8 cellular contexts compared by ENCODE assay signal in the genomic region with DNA sequence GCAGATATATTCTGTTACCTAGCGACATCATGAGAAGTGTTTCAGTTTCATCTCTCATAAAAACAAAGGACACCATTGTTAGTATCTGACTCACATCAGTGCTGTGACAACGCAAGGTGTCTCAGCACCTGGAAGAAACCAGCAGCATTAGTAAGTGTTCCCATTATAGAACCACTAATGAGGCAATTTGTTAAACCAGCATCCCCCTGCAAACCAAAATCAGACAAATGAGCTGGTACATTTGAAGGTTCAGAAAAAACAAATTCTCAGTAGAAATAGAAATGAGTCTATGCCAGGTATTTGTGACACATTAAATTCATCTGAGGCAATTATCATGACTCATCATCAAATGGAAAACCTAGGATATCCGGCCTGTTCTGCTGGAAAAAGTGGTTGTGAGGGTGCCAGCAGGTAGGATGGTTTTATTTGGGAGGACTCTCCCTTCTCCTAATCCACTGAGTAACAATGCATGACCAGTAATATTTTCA.
DNase-seq lines count a peak whose midpoint lies in the region; ATAC-seq and TF ChIP-seq lines count a peak whose summit lies in the region.

No MANE protein-coding gene starts in this region.

- H3K27me3 ChIP-seq in PC-9 (ENCODE audit: insufficient read depth, low read depth) (no peaks in the 10 kb centered on the region), osteoblast (ENCODE audit: insufficient read depth, low read length) (no peaks in the 10 kb centered on the region), ascending aorta (no peaks in the 10 kb centered on the region)

- peaks cover 4% of the 10 kb centered on the region for H3K4me1 Mint-ChIP-seq in progenitor cell of endocrine pancreas (ENCODE audit: low read depth)

- CTCF ChIA-PET in PC-9 (lab: Charles Lee): no interaction called here

- peak; percentile 20 to 31 for DNase-seq in activated CD4-positive, alpha-beta T cell treated with anti-CD3 and anti-CD28 coated beads for 4 hours
- DNase-seq in activated CD4-positive, alpha-beta T cell treated with anti-CD3 and anti-CD28 coated beads, Interleukin-2, amount 50 U/mL, for 48 hours: no peak
- DNase-seq in PC-9: peak; percentile 8 to 53
- peak; percentile 5 for DNase-seq in osteoblast (ENCODE audit: insufficient read length, low spot score, missing footprints)
- no peak for DNase-seq in ascending aorta (ENCODE audit: low spot score in 2 of 2)
- no peak for DNase-seq in progenitor cell of endocrine pancreas (ENCODE audit: low spot score, unreplicated experiment)
- DNase-seq in mucosa of gallbladder (ENCODE audit: low spot score): no peak

- POLR2A ChIA-PET in PC-9 (lab: Charles Lee; ENCODE audit: unreplicated experiment): no interaction called here

- H4K20me1 ChIP-seq in PC-9 (ENCODE audit: insufficient read depth) (no peaks in the 10 kb centered on the region), osteoblast (ENCODE audit: insufficient read depth, low read length) (no peaks in the 10 kb centered on the region)

- H3K27me3 Mint-ChIP-seq in progenitor cell of endocrine pancreas: no peaks in the 10 kb centered on the region

- H3K79me2 ChIP-seq in PC-9 (ENCODE audit: low read depth) (no peaks in the 10 kb centered on the region), osteoblast (ENCODE audit: insufficient read depth, low read length) (no peaks in the 10 kb centered on the region)

- no TSS peak for BruUV-seq in PC-9 (replicated peaks; lab: Mats Ljungman, UMichigan)

- H3K4me3 Mint-ChIP-seq in progenitor cell of endocrine pancreas (ENCODE audit: low read depth): no peak overlapping the region

- H3K9me2 ChIP-seq in PC-9 (ENCODE audit: insufficient read depth): no peaks in the 10 kb centered on the region; the same call in 1 of the 2 replicates

- H3K27ac Mint-ChIP-seq in progenitor cell of endocrine pancreas: no peak overlapping the region

- H3K4me1 ChIP-seq in PC-9 (replicated peaks; ENCODE audit: insufficient read depth) (peaks cover 18% of the 10 kb centered on the region), osteoblast (ENCODE audit: insufficient read depth, low read length) (peaks cover 8% of the 10 kb centered on the region), ascending aorta (no peaks in the 10 kb centered on the region)

- H2AFZ ChIP-seq in PC-9: 0 out of 2 replicates have a peak overlapping the region, but pooled peaks have one; percentile 1
- no peak overlapping the region for H2AFZ ChIP-seq in osteoblast (ENCODE audit: low read length)

- H3K9me3 ChIP-seq in PC-9 (ENCODE audit: insufficient read depth, low read depth) (no peaks in the 10 kb centered on the region; the same call in none of the 2 replicates), osteoblast (ENCODE audit: low read depth, low read length) (no peaks in the 10 kb centered on the region), ascending aorta (no peaks in the 10 kb centered on the region)

- intact Hi-C loops in PC-9 (cut with micrococcal nuclease; ENCODE audit: unreplicated experiment) (no loop called here), ascending aorta (cut with DNase I) (no loop called here)

- H3K27ac ChIP-seq in PC-9 (peak overlapping the region; percentile 69), osteoblast (ENCODE audit: low read depth, low read length) (no peak overlapping the region), ascending aorta (no peak overlapping the region)

- H3K9me3 Mint-ChIP-seq in progenitor cell of endocrine pancreas (ENCODE audit: low read depth): no peaks in the 10 kb centered on the region

- peak overlapping the region; percentile 28 for H3K4me2 ChIP-seq in PC-9
- H3K4me2 ChIP-seq in osteoblast (ENCODE audit: insufficient read depth, low read length): no peak overlapping the region

- H3F3A ChIP-seq in PC-9 (ENCODE audit: insufficient read depth, low read depth): peaks cover 11% of the 10 kb centered on the region

- H3K36me3 Mint-ChIP-seq in progenitor cell of endocrine pancreas (ENCODE audit: insufficient read depth): no peaks in the 10 kb centered on the region

- TF ChIP-seq CTCF in PC-9 (conservative IDR thresholded peaks at IDR 0.05) (no peak), osteoblast (IDR thresholded peaks at IDR 0.05; ENCODE audit: extremely low read depth, low read depth, low read length) (no peak), ascending aorta (IDR thresholded peaks at IDR 0.05) (no peak), progenitor cell of endocrine pancreas (IDR thresholded peaks at IDR 0.05; ENCODE audit: unreplicated experiment) (no peak)

- no peak overlapping the region for H3K4me3 ChIP-seq in PC-9
- no peak overlapping the region for H3K4me3 ChIP-seq in osteoblast (ENCODE audit: insufficient read depth, low read length)
- no peak overlapping the region for H3K4me3 ChIP-seq in ascending aorta

- H3K36me3 ChIP-seq in PC-9 (ENCODE audit: low read depth) (no peaks in the 10 kb centered on the region), osteoblast (ENCODE audit: insufficient read depth, low read length) (no peaks in the 10 kb centered on the region), ascending aorta (no peaks in the 10 kb centered on the region)

- ATAC-seq in HG02759 (IDR thresholded peaks at IDR 0.05; ENCODE audit: unreplicated experiment): peak; percentile 82

Comparison
In these comparisons a context has a peak if more than half of its experiments do, and no peak if none do; other contexts are left out.
1. DNase-seq: peak in activated CD4-positive, alpha-beta T cell treated with anti-CD3 and anti-CD28 coated beads for 4 hours (2 of 2), PC-9 (2 of 2) and osteoblast (single experiment); none in activated CD4-positive, alpha-beta T cell treated with anti-CD3 and anti-CD28 coated beads, Interleukin-2, amount 50 U/mL, for 48 hours (0 of 2), ascending aorta (0 of 2), progenitor cell of endocrine pancreas (single experiment) and mucosa of gallbladder (single experiment).